15 cellular contexts compared by ENCODE assay signal in genomic region chr15:34031987-34032760, GRCh38. TPM values are rescaled to one million over a fixed set of nuclear protein-coding genes. Genes with fewer than 3 reads are reported as not detected.
DNase-seq lines count a peak whose midpoint lies in the region; ATAC-seq lines count a peak whose summit lies in the region.
"Had no signal": no experiment of that assay in that cellular context is flagged by ENCODE, and none has a peak within 500 bp of the region (broad histone marks: within the 10 kb centered on the region; RNA-seq: fewer than 3 reads in every experiment).

No MANE protein-coding gene starts in this region.

- H3K4me1 Mint-ChIP-seq in activated CD4-positive, alpha-beta memory T cell treated with anti-CD3 and anti-CD28 coated beads for 36 hours (ENCODE audit: low read depth) = peaks cover 21% of the 10 kb centered on the region
- peaks cover 9% of the 10 kb centered on the region for H3K4me1 Mint-ChIP-seq in activated CD4-positive, alpha-beta memory T cell treated with anti-CD3 and anti-CD28 coated beads, Interleukin-2, amount 10 ng/mL, durations not matched to agents 7 days and 5 days
- H3K4me1 Mint-ChIP-seq: B cell, GM23338 had no signal

- no peak for DNase-seq in activated CD4-positive, alpha-beta memory T cell treated with anti-CD3 and anti-CD28 coated beads for 36 hours
- DNase-seq in activated CD4-positive, alpha-beta memory T cell treated with anti-CD3 and anti-CD28 coated beads, Interleukin-2, amount 10 ng/mL, durations not matched to agents 7 days and 5 days = no peak
- DNase-seq in activated naive CD4-positive, alpha-beta T cell treated with anti-CD3 and anti-CD28 coated beads, Interleukin-2, amount 50 U/mL, for 16 hours = peak; percentile 18
- no peak for DNase-seq in activated naive CD4-positive, alpha-beta T cell treated with Interleukin-2 at 50 U/mL for 16 hours
- DNase-seq in SW480 (ENCODE audit: low spot score) = peak; percentile 64
- DNase-seq in activated naive CD4-positive, alpha-beta T cell treated with anti-CD3 and anti-CD28 coated beads, Interleukin-2, amount 50 U/mL, for 72 hours (ENCODE audit: low spot score in 2 of 2) = peak in 1 of 2 donors; percentile 40
- no peak for DNase-seq in NCI-H69 (lab: John Stamatoyannopoulos, UW)
- DNase-seq: C1 segment of cervical spinal cord; Calu3; CD4-positive, alpha-beta T cell; DMS 273 treated with DMSO at 0.1 percent for 48 hours; H7 had no signal

- POLR2A ChIA-PET in activated CD4-positive, alpha-beta memory T cell treated with anti-CD3 and anti-CD28 coated beads for 36 hours (lab: Charles Lee) = interaction anchor here (0.6 kb wide), 2 partner anchors 637 to 1011 kb away, joined by 3 read pairs; no protein-coding TSS in a partner anchor
- POLR2A ChIA-PET in activated CD4-positive, alpha-beta memory T cell treated with anti-CD3 and anti-CD28 coated beads, Interleukin-2, amount 10 ng/mL, durations not matched to agents 7 days and 5 days (lab: Charles Lee) = interaction anchor here (0.8 kb wide), 1 partner anchor 15 kb away, joined by 3 read pairs; no protein-coding TSS in a partner anchor

- H3K27me3 Mint-ChIP-seq in activated CD4-positive, alpha-beta memory T cell treated with anti-CD3 and anti-CD28 coated beads for 36 hours = no peaks in the 10 kb centered on the region
- H3K27me3 Mint-ChIP-seq in activated CD4-positive, alpha-beta memory T cell treated with anti-CD3 and anti-CD28 coated beads, Interleukin-2, amount 10 ng/mL, durations not matched to agents 7 days and 5 days = no peaks in the 10 kb centered on the region
- H3K27me3 Mint-ChIP-seq: B cell; CD4-positive, alpha-beta T cell had no signal

- H3K4me3 Mint-ChIP-seq in activated CD4-positive, alpha-beta memory T cell treated with anti-CD3 and anti-CD28 coated beads for 36 hours = no peak overlapping the region
- H3K4me3 Mint-ChIP-seq in activated CD4-positive, alpha-beta memory T cell treated with anti-CD3 and anti-CD28 coated beads, Interleukin-2, amount 10 ng/mL, durations not matched to agents 7 days and 5 days = no peak overlapping the region
- H3K4me3 Mint-ChIP-seq: B cell; CD4-positive, alpha-beta T cell; GM23338 had no signal

- intact Hi-C loops in activated CD4-positive, alpha-beta memory T cell treated with anti-CD3 and anti-CD28 coated beads for 36 hours (cut with micrococcal nuclease) = no loop called here

- CTCF ChIA-PET in activated CD4-positive, alpha-beta memory T cell treated with anti-CD3 and anti-CD28 coated beads for 36 hours (lab: Charles Lee) = interaction anchor here (0.6 kb wide), 1 partner anchor 92 kb away, joined by 3 read pairs; no protein-coding TSS in a partner anchor
- CTCF ChIA-PET in activated CD4-positive, alpha-beta memory T cell treated with anti-CD3 and anti-CD28 coated beads, Interleukin-2, amount 10 ng/mL, durations not matched to agents 7 days and 5 days (lab: Charles Lee) = no interaction called here

- H3K9me3 Mint-ChIP-seq in activated CD4-positive, alpha-beta memory T cell treated with anti-CD3 and anti-CD28 coated beads for 36 hours = peaks cover 5% of the 10 kb centered on the region
- H3K9me3 Mint-ChIP-seq in activated CD4-positive, alpha-beta memory T cell treated with anti-CD3 and anti-CD28 coated beads, Interleukin-2, amount 10 ng/mL, durations not matched to agents 7 days and 5 days = peaks cover 5% of the 10 kb centered on the region
- H3K9me3 Mint-ChIP-seq in activated naive CD4-positive, alpha-beta T cell treated with anti-CD3 and anti-CD28 coated beads, Interleukin-2, amount 50 U/mL, for 72 hours = peaks cover 0 to 9% of the 10 kb centered on the region in 2 donors
- H3K9me3 Mint-ChIP-seq: CD4-positive, alpha-beta T cell had no signal

- H3K36me3 Mint-ChIP-seq in activated CD4-positive, alpha-beta memory T cell treated with anti-CD3 and anti-CD28 coated beads for 36 hours = no peaks in the 10 kb centered on the region
- H3K36me3 Mint-ChIP-seq in activated CD4-positive, alpha-beta memory T cell treated with anti-CD3 and anti-CD28 coated beads, Interleukin-2, amount 10 ng/mL, durations not matched to agents 7 days and 5 days (ENCODE audit: low read depth) = no peaks in the 10 kb centered on the region
- H3K36me3 Mint-ChIP-seq in activated naive CD4-positive, alpha-beta T cell treated with anti-CD3 and anti-CD28 coated beads, Interleukin-2, amount 50 U/mL, for 72 hours = peaks cover 0 to 20% of the 10 kb centered on the region in 2 donors

- peak overlapping the region; percentile 44 for H3K27ac Mint-ChIP-seq in activated CD4-positive, alpha-beta memory T cell treated with anti-CD3 and anti-CD28 coated beads for 36 hours
- H3K27ac Mint-ChIP-seq in activated CD4-positive, alpha-beta memory T cell treated with anti-CD3 and anti-CD28 coated beads, Interleukin-2, amount 10 ng/mL, durations not matched to agents 7 days and 5 days = no peak overlapping the region
- H3K27ac Mint-ChIP-seq in activated naive CD4-positive, alpha-beta T cell treated with anti-CD3 and anti-CD28 coated beads, Interleukin-2, amount 50 U/mL, for 72 hours = peak overlapping the region; percentile 26 to 63
- H3K27ac Mint-ChIP-seq: B cell; CD4-positive, alpha-beta T cell; GM23338 had no signal

- ATAC-seq in activated naive CD4-positive, alpha-beta T cell treated with anti-CD3 and anti-CD28 coated beads, Interleukin-2, amount 50 U/mL, for 72 hours = peak; percentile 83 to 94
- no peak for ATAC-seq in GM19452 (IDR thresholded peaks at IDR 0.05; ENCODE audit: unreplicated experiment)
- ATAC-seq: GM23338 had no signal

RNA-seq across cellular contexts. Expression of gene AVEN, which starts 6.8 kb away (rescaled TPM):
- total RNA-seq in activated CD4-positive, alpha-beta memory T cell treated with anti-CD3 and anti-CD28 coated beads for 36 hours = 10 to 100 TPM; 13.1 to 13.4 TPM
- total RNA-seq in activated CD4-positive, alpha-beta memory T cell treated with anti-CD3 and anti-CD28 coated beads, Interleukin-2, amount 10 ng/mL, durations not matched to agents 7 days and 5 days = 1 to 10 TPM; 8.9 to 9.7 TPM
- total RNA-seq in activated naive CD4-positive, alpha-beta T cell treated with anti-CD3 and anti-CD28 coated beads, Interleukin-2, amount 50 U/mL, for 72 hours = 1 to 10 TPM; 6.9 to 9.3 TPM

Comparison
In these comparisons a context has a peak if more than half of its experiments do, and no peak if none do; other contexts are left out.
1. DNase-seq: peak in activated naive CD4-positive, alpha-beta T cell treated with anti-CD3 and anti-CD28 coated beads, Interleukin-2, amount 50 U/mL, for 16 hours (single experiment) and SW480 (single experiment); none in activated CD4-positive, alpha-beta memory T cell treated with anti-CD3 and anti-CD28 coated beads for 36 hours (single experiment), activated CD4-positive, alpha-beta memory T cell treated with anti-CD3 and anti-CD28 coated beads, Interleukin-2, amount 10 ng/mL, durations not matched to agents 7 days and 5 days (single experiment), activated naive CD4-positive, alpha-beta T cell treated with Interleukin-2 at 50 U/mL for 16 hours (single experiment) and NCI-H69 (single experiment).